ENCODE assay signal across 8 cellular contexts in the genomic region with DNA sequence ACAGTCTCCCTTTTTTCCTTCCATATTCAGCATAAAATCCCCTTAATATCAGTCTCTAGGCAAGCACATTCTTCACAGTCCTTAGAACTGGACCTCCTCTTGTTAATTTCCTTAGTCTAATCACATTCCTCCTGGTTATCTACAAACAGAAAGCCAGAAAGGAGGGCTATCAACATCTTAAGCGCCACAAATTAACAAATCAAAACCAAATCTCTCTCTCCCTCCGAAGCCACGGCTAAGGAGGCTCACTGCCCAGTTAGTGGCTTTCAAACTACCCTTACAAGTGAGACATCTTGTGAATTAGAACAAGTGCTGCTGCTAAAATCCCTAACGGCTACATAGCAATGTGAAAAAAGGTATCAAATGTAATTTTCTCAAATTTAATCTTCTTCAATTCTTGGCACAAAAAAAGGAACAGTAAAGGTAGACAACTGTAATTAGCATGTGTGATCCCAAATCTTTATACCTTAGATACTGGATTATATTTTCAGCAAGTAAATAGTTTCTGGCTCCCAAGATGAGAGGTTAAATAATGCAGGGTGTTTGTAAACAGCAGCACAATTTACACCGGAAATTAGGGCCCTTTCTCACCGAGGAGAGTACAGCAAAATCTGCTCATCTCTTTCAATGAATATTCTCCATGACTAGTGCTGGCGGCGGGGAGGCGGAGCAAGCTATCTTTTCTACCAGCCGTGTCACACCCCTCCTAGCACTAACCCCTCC. TPM values are rescaled to one million over a fixed set of nuclear protein-coding genes. Genes with fewer than 3 reads are reported as not detected.
DNase-seq lines count a peak whose midpoint lies in the region; ATAC-seq and TF ChIP-seq lines count a peak whose summit lies in the region.

No MANE protein-coding gene starts in this region.

- H3K4me3 ChIP-seq in KMS-11 (IDR thresholded peaks at IDR 0.05; ENCODE audit: insufficient read depth, low read depth, low read length): no peak overlapping the region
- peak overlapping the region; percentile 100 for H3K4me3 ChIP-seq in coronary artery
- H3K4me3 ChIP-seq in mesodermal cell (ENCODE audit: extremely low read depth, insufficient read depth, low read length, poor library complexity, severe bottlenecking): peak overlapping the region; percentile 78

- H2AFZ ChIP-seq in KMS-11 (ENCODE audit: low read depth): peak overlapping the region; percentile 97; the same call in 1 of the 2 replicates

- H3K4me1 ChIP-seq in KMS-11 (ENCODE audit: low read depth, poor library complexity, severe bottlenecking) (peaks cover 38% of the 10 kb centered on the region), mesodermal cell (ENCODE audit: control insufficient read depth, insufficient read depth, low read length, poor library complexity, severe bottlenecking) (peaks cover 10% of the 10 kb centered on the region)

- peak overlapping the region; percentile 84 for H3K4me2 ChIP-seq in KMS-11

- TF ChIP-seq CTCF in KMS-11 (conservative IDR thresholded peaks at IDR 0.05; ENCODE audit: low read depth, low read length): no peak
- no peak for TF ChIP-seq CTCF in VCaP (conservative IDR thresholded peaks at IDR 0.05)
- TF ChIP-seq CTCF in coronary artery (IDR thresholded peaks at IDR 0.05): no peak

- no peaks in the 10 kb centered on the region for H3K9me3 ChIP-seq in mesodermal cell (ENCODE audit: control insufficient read depth, low read length)

- ATAC-seq in Right ventricle myocardium inferior: peak; percentile 38
- ATAC-seq in stimulated activated naive CD8-positive, alpha-beta T cell treated with anti-CD3 and anti-CD28 coated beads, Interleukin-15, Interleukin-2, amounts not matched to agents 100 U/mL and 50 U/mL, for 24 hours: no peak
- no peak for ATAC-seq in GM21576 (IDR thresholded peaks at IDR 0.05; ENCODE audit: unreplicated experiment)

- WGBS in mesodermal cell (ENCODE audit: insufficient coverage in 2 of 2), 2 experiments: 0 to 2% methylated on average over 8 to 10 of the region's 10 CpGs

- no peaks in the 10 kb centered on the region for H4K20me1 ChIP-seq in KMS-11 (ENCODE audit: insufficient read depth)

- intact Hi-C loops in Right ventricle myocardium inferior (cut with DNase I) (loop anchor here (2.0 kb wide), 1 partner anchor 113 kb away; a partner anchor contains a TSS), cardiac septum (cut with DNase I) (loop anchor here (5.0 kb wide), 1 partner anchor 113 kb away; a partner anchor contains a TSS)

- peak overlapping the region; percentile 91; the same call in 1 of the 2 replicates for H3K9ac ChIP-seq in KMS-11

- H3K27me3 ChIP-seq in KMS-11 (ENCODE audit: insufficient read depth, low read depth): no peaks in the 10 kb centered on the region

- peaks cover 58% of the 10 kb centered on the region for H3K79me2 ChIP-seq in KMS-11 (ENCODE audit: insufficient read depth, low read depth)

- DNase-seq in Right ventricle myocardium inferior (ENCODE audit: missing footprints): no peak
- DNase-seq in cardiac septum (ENCODE audit: low spot score): no peak
- DNase-seq in coronary artery (ENCODE audit: low spot score): no peak
- DNase-seq in stimulated activated naive CD8-positive, alpha-beta T cell treated with anti-CD3 and anti-CD28 coated beads, Interleukin-15, Interleukin-2, amounts not matched to agents 100 U/mL and 50 U/mL, for 24 hours: peak; percentile 86

- H3K27ac ChIP-seq in KMS-11: peak overlapping the region; percentile 79
- H3K27ac ChIP-seq in VCaP: peak overlapping the region; percentile 92
- H3K27ac ChIP-seq in coronary artery: peak overlapping the region; percentile 94 to 100
- peak overlapping the region; percentile 95 for H3K27ac ChIP-seq in mesodermal cell (ENCODE audit: low read depth, low read length, severe bottlenecking)

- H3K36me3 ChIP-seq in KMS-11 (ENCODE audit: insufficient read depth): no peaks in the 10 kb centered on the region
- H3K36me3 ChIP-seq in mesodermal cell (ENCODE audit: control insufficient read depth, insufficient read depth, low read length): peaks cover 35% of the 10 kb centered on the region

RNA-seq across cellular contexts. Expression of a gene that starts 1.4 kb away (rescaled TPM):
- total RNA-seq in Right ventricle myocardium inferior: 8.3 TPM
- 10.3 TPM for total RNA-seq in cardiac septum
- polyA plus RNA-seq in mesodermal cell (2013, experiment 1 of 2): 10.9 TPM
- polyA plus RNA-seq in mesodermal cell (2013, experiment 2 of 2): 11.8 TPM

RNA-seq across cellular contexts. Expression of a gene that starts 19.6 kb away (rescaled TPM):
- total RNA-seq in Right ventricle myocardium inferior (33.6 TPM), cardiac septum (22.1 TPM)
- 41.2 TPM for polyA plus RNA-seq in mesodermal cell (2013, experiment 1 of 2)
- 40.9 TPM for polyA plus RNA-seq in mesodermal cell (2013, experiment 2 of 2)
